In the genomic region with DNA sequence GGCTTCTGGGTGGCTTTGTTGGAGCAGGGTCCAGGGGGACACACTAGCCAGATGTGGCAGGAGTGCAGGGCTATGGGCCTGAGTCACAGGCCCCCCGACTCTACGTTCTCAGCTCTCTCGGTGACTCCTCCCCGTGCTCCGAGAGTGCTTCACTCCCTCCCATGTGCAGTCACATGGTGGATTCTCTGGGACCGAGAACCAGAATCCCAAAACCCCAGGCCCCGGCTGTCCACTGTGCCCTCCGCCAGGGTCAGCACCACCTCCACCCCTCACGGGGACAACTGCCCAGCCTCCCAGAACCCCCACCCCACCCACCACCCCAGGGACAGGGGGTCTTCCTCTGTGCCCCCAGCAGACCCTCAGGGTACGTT, we compare ENCODE assay signal across 21 cellular contexts. TPM values are rescaled to one million over a fixed set of nuclear protein-coding genes. Genes with fewer than 3 reads are reported as not detected.
DNase-seq lines count a peak whose midpoint lies in the region; ATAC-seq, FAIRE-seq and TF ChIP-seq lines count a peak whose summit lies in the region.
"Had no signal": no experiment of that assay in that cellular context is flagged by ENCODE, and none has a peak within 500 bp of the region (broad histone marks: within the 10 kb centered on the region; RNA-seq: fewer than 3 reads in every experiment).

No MANE protein-coding gene starts in this region.

- H3K36me3 ChIP-seq in heart right ventricle (no peaks in the 10 kb centered on the region), esophagus muscularis mucosa (no peaks in the 10 kb centered on the region), psoas muscle (ENCODE audit: insufficient read depth in 1 of 2, low read depth in 1 of 2) (no peaks in the 10 kb centered on the region), aorta (ENCODE audit: control insufficient read depth in 1 of 2, insufficient read depth in 2 of 2, low read length in 1 of 2) (peaks cover 0 to 2% of the 10 kb centered on the region in 2 donors)

- TF ChIP-seq POLR2A in esophagus muscularis mucosa (IDR thresholded peaks at IDR 0.05; ENCODE audit: low read depth) (no peak), H54 (IDR thresholded peaks at IDR 0.05; ENCODE audit: low read depth, low read length) (no peak), GM18505 (IDR thresholded peaks at IDR 0.05; ENCODE audit: borderline replicate concordance, extremely low read depth, insufficient read depth, insufficient read length) (no peak)

- TF ChIP-seq EP300 in esophagus muscularis mucosa (IDR thresholded peaks at IDR 0.05) = no peak

- ATAC-seq in heart right ventricle (peak in 6 of 8 donors; percentile 18 to 25 (median 22)), left cardiac atrium (no peak), psoas muscle (no peak), aorta (ENCODE audit: low FRiP score) (peak; percentile 9), GM18505 (IDR thresholded peaks at IDR 0.05; ENCODE audit: unreplicated experiment) (no peak)
- ATAC-seq: esophagus mucosa had no signal

- H3K27me3 Mint-ChIP-seq in activated T-cell treated with anti-CD3 and anti-CD28 coated beads, Interleukin-2, amount 50 U/mL, for 24 hours = peaks cover 48% of the 10 kb centered on the region

- no peaks in the 10 kb centered on the region for H3K9me3 ChIP-seq in heart right ventricle
- no peaks in the 10 kb centered on the region for H3K9me3 ChIP-seq in esophagus muscularis mucosa
- no peaks in the 10 kb centered on the region for H3K9me3 ChIP-seq in psoas muscle
- H3K9me3 ChIP-seq in aorta (ENCODE audit: control insufficient read depth, low read length) = no peaks in the 10 kb centered on the region
- H3K9me3 ChIP-seq: SK-N-SH had no signal

- no peak for TF ChIP-seq CTCF in heart right ventricle (IDR thresholded peaks at IDR 0.05)
- no peak for TF ChIP-seq CTCF in esophagus muscularis mucosa (IDR thresholded peaks at IDR 0.05)
- no peak for TF ChIP-seq CTCF in psoas muscle (IDR thresholded peaks at IDR 0.05)

- H3K27ac ChIP-seq in heart right ventricle = peak overlapping the region; percentile 46 to 94 (median 86)
- H3K27ac ChIP-seq in esophagus muscularis mucosa (replicated peaks in 1 of 4) = peak overlapping the region; percentile 89 to 95 (median 93)
- peak overlapping the region; percentile 93 for H3K27ac ChIP-seq in psoas muscle
- H3K27ac ChIP-seq in aorta (ENCODE audit: low read depth in 1 of 2, low read length in 2 of 2) = peak overlapping the region; percentile 89 to 99

- peaks cover 0 to 49% (median 31%) of the 10 kb centered on the region in 7 donors for H3K27me3 ChIP-seq in heart right ventricle
- H3K27me3 ChIP-seq in esophagus muscularis mucosa = peaks cover 0 to 10% (median 0%) of the 10 kb centered on the region in 4 donors
- H3K27me3 ChIP-seq in psoas muscle (ENCODE audit: insufficient read depth in 3 of 3, low read length in 2 of 3) = peaks cover 0 to 2% (median 0%) of the 10 kb centered on the region in 3 donors
- H3K27me3 ChIP-seq in aorta (ENCODE audit: control insufficient read depth in 1 of 2, insufficient read depth in 2 of 2, low read length in 1 of 2) = no peaks in the 10 kb centered on the region

- H3K4me1 ChIP-seq in heart right ventricle = peaks cover 0 to 60% (median 19%) of the 10 kb centered on the region in 9 donors
- peaks cover 42 to 95% (median 81%) of the 10 kb centered on the region in 4 donors for H3K4me1 ChIP-seq in esophagus muscularis mucosa
- H3K4me1 ChIP-seq in psoas muscle = peaks cover 55% of the 10 kb centered on the region
- peaks cover 2 to 3% of the 10 kb centered on the region in 2 donors for H3K4me1 ChIP-seq in aorta (ENCODE audit: control insufficient read depth in 1 of 2, insufficient read depth in 2 of 2, low read length in 2 of 2)

- no peak for FAIRE-seq in H54 (lab: Jason Lieb, UNC)

- no peaks in the 10 kb centered on the region for H3K36me3 Mint-ChIP-seq in activated T-cell treated with anti-CD3 and anti-CD28 coated beads, Interleukin-2, amount 50 U/mL, for 24 hours (ENCODE audit: low read depth)
- H3K36me3 Mint-ChIP-seq: activated naive CD4-positive, alpha-beta T cell treated with anti-CD3 and anti-CD28 coated beads, Interleukin-2, amount 50 U/mL, for 24 hours had no signal

- no peak overlapping the region for H3K4me3 Mint-ChIP-seq in activated T-cell treated with anti-CD3 and anti-CD28 coated beads, Interleukin-2, amount 50 U/mL, for 24 hours
- H3K4me3 Mint-ChIP-seq: activated naive CD4-positive, alpha-beta T cell treated with anti-CD3 and anti-CD28 coated beads, Interleukin-2, amount 50 U/mL, for 24 hours; CD4-positive, alpha-beta T cell; H9 had no signal

- 55 to 60% methylated on average over 10 of the region's 10 CpGs for WGBS in heart right ventricle, 2 donors
- WGBS in esophagus muscularis mucosa = 32% methylated on average over 8 of the region's 10 CpGs
- 55 to 65% (median 56%) methylated on average over 10 of the region's 10 CpGs for WGBS in psoas muscle, 3 donors
- 18% methylated on average over 10 of the region's 10 CpGs for WGBS in aorta, 2 donors

- H3K9me3 Mint-ChIP-seq in activated T-cell treated with anti-CD3 and anti-CD28 coated beads, Interleukin-2, amount 50 U/mL, for 24 hours = no peaks in the 10 kb centered on the region
- H3K9me3 Mint-ChIP-seq: activated naive CD4-positive, alpha-beta T cell treated with anti-CD3 and anti-CD28 coated beads, Interleukin-2, amount 50 U/mL, for 24 hours; CD4-positive, alpha-beta T cell; H9 had no signal

- no peak overlapping the region for H3K4me3 ChIP-seq in heart right ventricle
- peak overlapping the region in 2 of 4 donors; percentile 7 to 19 for H3K4me3 ChIP-seq in esophagus muscularis mucosa
- peak overlapping the region; percentile 18 for H3K4me3 ChIP-seq in psoas muscle
- H3K4me3 ChIP-seq in aorta (ENCODE audit: low read length in 2 of 2) = no peak overlapping the region

- H3K27ac Mint-ChIP-seq in activated T-cell treated with anti-CD3 and anti-CD28 coated beads, Interleukin-2, amount 50 U/mL, for 24 hours = no peak overlapping the region
- H3K27ac Mint-ChIP-seq: activated naive CD4-positive, alpha-beta T cell treated with anti-CD3 and anti-CD28 coated beads, Interleukin-2, amount 50 U/mL, for 24 hours; CD4-positive, alpha-beta T cell had no signal

- peaks cover 18% of the 10 kb centered on the region for H3K4me1 Mint-ChIP-seq in activated T-cell treated with anti-CD3 and anti-CD28 coated beads, Interleukin-2, amount 50 U/mL, for 24 hours (ENCODE audit: low read depth)

- DNase-seq in heart right ventricle (no peak), left cardiac atrium (no peak), esophagus muscularis mucosa (ENCODE audit: extremely low spot score) (peak; percentile 91), psoas muscle (peak in 1 of 2 donors; percentile 54), aorta (peak in 1 of 2 donors; percentile 74), H54 (ENCODE audit: insufficient read length, low spot score) (no peak)
- no peak for DNase-seq in activated T-cell treated with anti-CD3 and anti-CD28 coated beads, Interleukin-2, amount 50 U/mL, for 24 hours
- DNase-seq: ACHN; activated CD4-positive, alpha-beta T cell treated with anti-CD3 and anti-CD28 coated beads for 48 hours; activated T-cell treated with anti-CD3 and anti-CD28 coated beads for 4 hours; CD4-positive, alpha-beta T cell; DMS79 treated with DMSO at 0.1 percent for 48 hours; H9; NCI-H1105; NCI-H2107; NCI-H524 treated with DMSO at 0.1 percent for 48 hours; stimulated activated CD4-positive, alpha-beta T cell treated with anti-CD3 and anti-CD28 coated beads, Interleukin-4, amount 100 ng/mL, for 24 hours had no signal

- intact Hi-C loops in heart right ventricle (cut with DNase I) (loop anchor here in 6 of 10 donors (5.0 to 10.0 kb wide), 4 partner anchors 34 to 391 kb away; partner anchors contain the start of gene UBE2F (in 1 of the 6)), left cardiac atrium (cut with DNase I) (no loop called here), esophagus muscularis mucosa (cut with DNase I) (loop anchor here (5.0 kb wide), 1 partner anchor 34 kb away; no protein-coding TSS in a partner anchor), psoas muscle (cut with DNase I) (loop anchor here (5.0 to 10.0 kb wide), 2 partner anchors 34 to 271 kb away; partner anchors contain the start of gene KLHL30 (in 1 of the 2)), aorta (cut with DNase I) (loop anchor here (2.0 to 5.0 kb wide), 3 partner anchors 23 to 34 kb away; no protein-coding TSS in a partner anchor)

RNA-seq across cellular contexts. Expression of gene RAMP1, which starts 4.2 kb away (rescaled TPM):
- total RNA-seq in heart right ventricle = 100 to 1,000 TPM in 8 of 10 donors, 10 to 100 TPM in 2; 52.7 to 428 (median 162) TPM
- 1,000 to 10,000 TPM in 1 of 2 donors, 100 to 1,000 TPM in 1; 288 to 1,549 TPM for polyA plus RNA-seq in heart right ventricle
- total RNA-seq in left cardiac atrium = 100 to 1,000 TPM in 1 of 2 donors, 10 to 100 TPM in 1; 86.7 to 359 TPM
- total RNA-seq in esophagus muscularis mucosa = 100 to 1,000 TPM; 172 to 287 (median 231) TPM
- 100 to 1,000 TPM in 1 of 4 donors, 10 to 100 TPM in 3; 32.8 to 105 (median 91.2) TPM for total RNA-seq in psoas muscle
- 100 to 1,000 TPM in 2 of 3 donors, 10 to 100 TPM in 1; 86.5 to 367 (median 303) TPM for polyA plus RNA-seq in psoas muscle
- total RNA-seq in aorta = 100 to 1,000 TPM; 109 to 230 TPM
- polyA plus RNA-seq in aorta = 100 to 1,000 TPM; 328 to 423 TPM
- total RNA-seq: CD4-positive, alpha-beta T cell had no signal

Comparison
In these comparisons a context has a peak if more than half of its experiments do, and no peak if none do; other contexts are left out.
1. ATAC-seq: peak in heart right ventricle (6 of 8) and aorta (single experiment); none in left cardiac atrium (0 of 2), psoas muscle (0 of 4) and GM18505 (single experiment).
2. intact Hi-C loops: an anchor here in heart right ventricle (5.0 to 10.0 kb wide), esophagus muscularis mucosa (5.0 kb wide), psoas muscle (5.0 to 10.0 kb wide) and aorta (2.0 to 5.0 kb wide); none called in left cardiac atrium.
3. Peak in every context shown above with its lines, with median percentiles within 50 percentile points of each other: H3K27ac ChIP-seq.